Comparison of ENCODE assay signal across 8 cellular contexts in genomic region chr17:62671553-62671952, GRCh38.
DNase-seq lines count a peak whose midpoint lies in the region; ATAC-seq lines count a peak whose summit lies in the region.

No MANE protein-coding gene starts in this region.

- DNase-seq in COLO668 (lab: John Stamatoyannopoulos, UW; ENCODE audit: unreplicated experiment) (peak; percentile 72), NCI-H1092 (lab: John Stamatoyannopoulos, UW) (peak; percentile 21), SHP77 (lab: John Stamatoyannopoulos, UW) (peak; percentile 77 to 84), kidney tubule cell (ENCODE audit: low spot score) (peak; percentile 42), AG08395 (ENCODE audit: low spot score) (no peak), NAMALWA (ENCODE audit: low spot score) (no peak), cerebellar nuclear complex (lab: John Stamatoyannopoulos, UW) (no peak)

- ATAC-seq in GM18907 (IDR thresholded peaks at IDR 0.05; ENCODE audit: unreplicated experiment): no peak

Comparison
In these comparisons a context has a peak if more than half of its experiments do, and no peak if none do; other contexts are left out.
1. DNase-seq: peak in COLO668 (single experiment), NCI-H1092 (single experiment), SHP77 (2 of 2) and kidney tubule cell (single experiment); none in AG08395 (single experiment), NAMALWA (single experiment) and cerebellar nuclear complex (0 of 2).